ENCODE assay signal across 27 cellular contexts in the genomic region with DNA sequence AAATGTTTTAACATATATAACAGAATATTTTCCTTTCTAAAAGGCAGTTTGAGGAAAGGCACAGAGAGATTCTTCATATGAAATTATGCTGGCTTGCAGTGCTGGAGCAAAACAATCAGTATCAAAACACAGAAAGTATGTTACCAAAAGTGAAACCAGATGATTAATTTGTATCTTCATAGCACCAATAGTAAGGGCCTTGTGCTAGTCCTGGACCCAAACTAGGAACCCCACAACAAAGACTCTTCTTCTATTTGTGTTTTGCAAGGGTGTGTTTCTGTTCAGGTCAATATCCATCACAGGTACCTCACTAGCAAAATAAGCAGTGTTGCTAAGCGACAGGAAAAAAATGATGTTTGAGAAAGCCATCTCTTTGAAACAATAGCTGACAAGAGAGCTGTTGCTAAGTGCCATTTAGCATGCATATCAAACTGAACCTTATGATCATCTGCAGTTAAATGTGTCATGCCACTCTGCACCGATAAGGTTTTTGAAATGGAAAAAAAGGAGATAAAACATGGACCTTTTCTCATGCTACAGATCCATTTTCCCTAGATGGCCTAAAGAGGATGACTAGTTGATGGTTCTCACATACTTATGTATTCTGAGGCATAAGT.
DNase-seq lines count a peak whose midpoint lies in the region; ATAC-seq lines count a peak whose summit lies in the region.
"Had no signal": no experiment of that assay in that cellular context is flagged by ENCODE, and none has a peak within 500 bp of the region (broad histone marks: within the 10 kb centered on the region; RNA-seq: fewer than 3 reads in every experiment).

No MANE protein-coding gene starts in this region.

- peaks cover 4% of the 10 kb centered on the region for H3K9me3 Mint-ChIP-seq in activated naive CD4-positive, alpha-beta T cell treated with anti-CD3 and anti-CD28 coated beads for 36 hours

- no peaks in the 10 kb centered on the region for H3K36me3 Mint-ChIP-seq in activated naive CD4-positive, alpha-beta T cell treated with anti-CD3 and anti-CD28 coated beads for 36 hours (ENCODE audit: low read depth)
- H3K36me3 Mint-ChIP-seq: CD8-positive, alpha-beta memory T cell; naive B cell had no signal

- no peaks in the 10 kb centered on the region for H3K4me1 Mint-ChIP-seq in activated naive CD4-positive, alpha-beta T cell treated with anti-CD3 and anti-CD28 coated beads for 36 hours (ENCODE audit: low read depth)
- H3K4me1 Mint-ChIP-seq: activated T-helper 17 cell treated with anti-CD3 and anti-CD28 coated beads, Interleukin-2, amount 50 U/mL, for 72 hours; CD8-positive, alpha-beta memory T cell; naive B cell had no signal

- intact Hi-C loops in activated naive CD4-positive, alpha-beta T cell treated with anti-CD3 and anti-CD28 coated beads for 36 hours (cut with micrococcal nuclease), result no loop called here

- no peak overlapping the region for H3K4me3 Mint-ChIP-seq in activated naive CD4-positive, alpha-beta T cell treated with anti-CD3 and anti-CD28 coated beads for 36 hours
- H3K4me3 Mint-ChIP-seq: activated CD8-positive, alpha-beta T cell treated with anti-CD3 and anti-CD28 coated beads for 36 hours; activated T-helper 17 cell treated with anti-CD3 and anti-CD28 coated beads, Interleukin-2, amount 50 U/mL, for 72 hours; CD8-positive, alpha-beta memory T cell; naive B cell; stimulated activated naive CD8-positive, alpha-beta T cell treated with anti-CD3 and anti-CD28 coated beads, Interleukin-15, Interleukin-2, amounts not matched to agents 100 ng/mL and 50 ng/mL, for 24 hours had no signal

- H3K27me3 Mint-ChIP-seq in activated naive CD4-positive, alpha-beta T cell treated with anti-CD3 and anti-CD28 coated beads for 36 hours (ENCODE audit: low read depth), result no peaks in the 10 kb centered on the region
- H3K27me3 Mint-ChIP-seq: activated CD8-positive, alpha-beta T cell treated with anti-CD3 and anti-CD28 coated beads for 36 hours; activated T-helper 17 cell treated with anti-CD3 and anti-CD28 coated beads, Interleukin-2, amount 50 U/mL, for 72 hours; CD8-positive, alpha-beta memory T cell; naive B cell; stimulated activated naive CD8-positive, alpha-beta T cell treated with anti-CD3 and anti-CD28 coated beads, Interleukin-15, Interleukin-2, amounts not matched to agents 100 ng/mL and 50 ng/mL, for 24 hours had no signal

- DNase-seq in COR-L47 (lab: John Stamatoyannopoulos, UW) (peak; percentile 70), M059J (ENCODE audit: low read depth) (peak; percentile 70), NCI-H1930 (lab: John Stamatoyannopoulos, UW) (peak; percentile 56 to 60), RPMI7951 (ENCODE audit: low read depth) (peak; percentile 10), amygdala (lab: John Stamatoyannopoulos, UW) (no peak)
- no peak for DNase-seq in activated naive CD4-positive, alpha-beta T cell treated with anti-CD3 and anti-CD28 coated beads for 36 hours
- DNase-seq: activated CD8-positive, alpha-beta T cell treated with anti-CD3 and anti-CD28 coated beads for 36 hours; activated naive CD4-positive, alpha-beta T cell treated with anti-CD3 and anti-CD28 coated beads, Interleukin-2, amount 50 U/mL, for 16 hours; brain microvascular endothelial cell; CD8-positive, alpha-beta memory T cell; cerebellar nuclear complex; dorsolateral prefrontal cortex; foreskin fibroblast; head of caudate nucleus; midbrain; naive B cell; NCI-H2171 treated with DMSO at 0.1 percent for 48 hours; NCI-H524; Peyer's patch; right lobe of liver; SHP77 treated with DMSO at 0.1 percent for 48 hours; spleen; stimulated activated CD4-positive, alpha-beta T cell treated with anti-CD3 and anti-CD28 coated beads, Interleukin-2, amount 100 ng/mL, for 24 hours; SW 1271 had no signal

- no peak overlapping the region for H3K27ac Mint-ChIP-seq in activated naive CD4-positive, alpha-beta T cell treated with anti-CD3 and anti-CD28 coated beads for 36 hours
- H3K27ac Mint-ChIP-seq: activated CD8-positive, alpha-beta T cell treated with anti-CD3 and anti-CD28 coated beads for 36 hours; activated T-helper 17 cell treated with anti-CD3 and anti-CD28 coated beads, Interleukin-2, amount 50 U/mL, for 72 hours; CD8-positive, alpha-beta memory T cell; naive B cell; stimulated activated naive CD8-positive, alpha-beta T cell treated with anti-CD3 and anti-CD28 coated beads, Interleukin-15, Interleukin-2, amounts not matched to agents 100 ng/mL and 50 ng/mL, for 24 hours had no signal

- no peak for ATAC-seq in HG03280 (IDR thresholded peaks at IDR 0.05; ENCODE audit: unreplicated experiment)
- ATAC-seq: activated CD8-positive, alpha-beta T cell treated with anti-CD3 and anti-CD28 coated beads for 36 hours; activated T-helper 17 cell treated with anti-CD3 and anti-CD28 coated beads, Interleukin-2, amount 50 U/mL, for 72 hours; right lobe of liver had no signal

- CTCF ChIA-PET in activated naive CD4-positive, alpha-beta T cell treated with anti-CD3 and anti-CD28 coated beads for 36 hours (lab: Charles Lee), result no interaction called here

Comparison
In these comparisons a context has a peak if more than half of its experiments do, and no peak if none do; other contexts are left out.
1. DNase-seq: peak in COR-L47 (single experiment), M059J (single experiment), NCI-H1930 (2 of 2) and RPMI7951 (single experiment); none in amygdala (0 of 56) and activated naive CD4-positive, alpha-beta T cell treated with anti-CD3 and anti-CD28 coated beads for 36 hours (single experiment).